1 cellular context compared by ENCODE assay signal in genomic region chr10:5894873-5895272, GRCh38.
TF ChIP-seq lines count a peak whose summit lies in the region.

No MANE protein-coding gene starts in this region.

TF ChIP-seq in GM12878, 131 proteins besides CTCF, POLR2A, EP300 and RAD21:
- TF ChIP-seq SMC3 (IDR thresholded peaks at IDR 0.05; ENCODE audit: borderline replicate concordance, low read length): no peak
- no peak for TF ChIP-seq RCOR1 (conservative IDR thresholded peaks at IDR 0.05; ENCODE audit: low read depth, low read length)
- no peak for TF ChIP-seq TCF7 (IDR thresholded peaks at IDR 0.05; ENCODE audit: borderline replicate concordance)
- TF ChIP-seq CUX1 (IDR thresholded peaks at IDR 0.05; ENCODE audit: insufficient replicate concordance, low read depth, low read length): no peak
- TF ChIP-seq HDAC2 (IDR thresholded peaks at IDR 0.05): no peak
- TF ChIP-seq ZNF592 (IDR thresholded peaks at IDR 0.05): no peak
- no peak for TF ChIP-seq ZBTB11 (CRISPR knock-in tag; IDR thresholded peaks at IDR 0.05)
- no peak for TF ChIP-seq POU2F2 (IDR thresholded peaks at IDR 0.05; ENCODE audit: borderline replicate concordance, low read depth, low read length)
- TF ChIP-seq SREBF1 (IDR thresholded peaks at IDR 0.05; ENCODE audit: low read length): no peak
- no peak for TF ChIP-seq GATAD2B (conservative IDR thresholded peaks at IDR 0.05; ENCODE audit: low read depth)
